1 cellular context compared by ENCODE assay signal in genomic region chr12:57891639-57892228, GRCh38.
TF ChIP-seq lines count a peak whose summit lies in the region.

No MANE protein-coding gene starts in this region.

TF ChIP-seq in K562, 482 proteins besides CTCF, POLR2A, EP300 and RAD21:
- TF ChIP-seq ARID3A (IDR thresholded peaks at IDR 0.05; ENCODE audit: borderline replicate concordance, low read depth, low read length): no peak
- no peak for TF ChIP-seq ZNF766 (CRISPR knock-in tag; conservative IDR thresholded peaks at IDR 0.05)
- no peak for TF ChIP-seq BRD4 (IDR thresholded peaks at IDR 0.05)
- TF ChIP-seq HINFP (tag; conservative IDR thresholded peaks at IDR 0.05; ENCODE audit: low read depth): no peak
- TF ChIP-seq BRF2 (IDR thresholded peaks at IDR 0.05; ENCODE audit: borderline replicate concordance, insufficient read depth, insufficient read length): no peak
- TF ChIP-seq ELF1 (tag; IDR thresholded peaks at IDR 0.05): no peak
- no peak for TF ChIP-seq CCNT2 (IDR thresholded peaks at IDR 0.05; ENCODE audit: borderline replicate concordance, extremely low read depth, insufficient read length, low read depth, low read length)
- TF ChIP-seq ZNF668 (CRISPR knock-in tag; IDR thresholded peaks at IDR 0.05): no peak
- no peak for TF ChIP-seq ZNF830 (CRISPR knock-in tag; IDR thresholded peaks at IDR 0.05)
- TF ChIP-seq ZNF740 (CRISPR knock-in tag; IDR thresholded peaks at IDR 0.05): no peak
- no peak for TF ChIP-seq ZNF740 (tag; IDR thresholded peaks at IDR 0.05)
